In genomic region chr13:23506821-23507210, GRCh38 we compare ENCODE assay signal across 10 cellular contexts.
A peak's percentile ranks its signal among the peaks of the same experiment; 100 is the strongest.
DNase-seq lines count a peak whose midpoint lies in the region; ATAC-seq and TF ChIP-seq lines count a peak whose summit lies in the region.
"Had no signal": no experiment of that assay in that cellular context is flagged by ENCODE, and none has a peak within 500 bp of the region (broad histone marks: within the 10 kb centered on the region; RNA-seq: fewer than 3 reads in every experiment).

No MANE protein-coding gene starts in this region.

- H3K4me3 ChIP-seq in brain microvascular endothelial cell (ENCODE audit: low read depth, low read length) = no peak overlapping the region
- no peak overlapping the region for H3K4me3 ChIP-seq in hepatocyte
- H3K4me3 ChIP-seq in stomach = no peak overlapping the region
- H3K4me3 ChIP-seq: left lung had no signal

- no peaks in the 10 kb centered on the region for H3K9me3 ChIP-seq in hepatocyte (ENCODE audit: low read depth)
- H3K9me3 ChIP-seq in stomach = no peaks in the 10 kb centered on the region
- H3K9me3 ChIP-seq: left lung had no signal

- TF ChIP-seq EP300 in stomach (IDR thresholded peaks at IDR 0.05) = no peak

- in situ Hi-C loops in brain microvascular endothelial cell (cut with HindIII; ENCODE audit: low pct_ligation_motif_present, low sequenced_read_pairs) = no loop called here

- H3K4me1 ChIP-seq in hepatocyte (ENCODE audit: insufficient read depth) = peaks cover 12% of the 10 kb centered on the region
- peaks cover 0 to 14% (median 4%) of the 10 kb centered on the region in 4 donors for H3K4me1 ChIP-seq in stomach

- H3K36me3 Mint-ChIP-seq in HFFc6 (ENCODE audit: low read depth) = no peaks in the 10 kb centered on the region
- H3K36me3 Mint-ChIP-seq: activated CD8-positive, alpha-beta memory T cell treated with anti-CD3 and anti-CD28 coated beads, Interleukin-2, amount 10 ng/mL, durations not matched to agents 7 days and 5 days had no signal

- TF ChIP-seq CTCF in HFFc6 (IDR thresholded peaks at IDR 0.05) (no peak; the same call in 1 of the 2 replicates), brain microvascular endothelial cell (IDR thresholded peaks at IDR 0.05; ENCODE audit: low read depth, low read length, missing control alignments) (no peak), hepatocyte (IDR thresholded peaks at IDR 0.05; ENCODE audit: poor library complexity) (no peak), stomach (IDR thresholded peaks at IDR 0.05) (no peak)

- WGBS in hepatocyte (ENCODE audit: low lambda C conversion rate, missing lambda C conversion rate) = 72% methylated on average over 9 of the region's 9 CpGs
- 74 to 84% (median 81%) methylated on average over 9 of the region's 9 CpGs for WGBS in stomach, 5 donors

- H3K9me3 Mint-ChIP-seq in HFFc6 = no peaks in the 10 kb centered on the region

- H2AFZ ChIP-seq in hepatocyte = no peak overlapping the region

- peaks cover 74% of the 10 kb centered on the region for H3K4me1 Mint-ChIP-seq in HFFc6 (ENCODE audit: low read depth)
- H3K4me1 Mint-ChIP-seq: activated CD8-positive, alpha-beta memory T cell treated with anti-CD3 and anti-CD28 coated beads, Interleukin-2, amount 10 ng/mL, durations not matched to agents 7 days and 5 days had no signal

- no peaks in the 10 kb centered on the region for H3K79me2 ChIP-seq in hepatocyte

- no peaks in the 10 kb centered on the region for H3K9me2 ChIP-seq in hepatocyte (replicated peaks; ENCODE audit: insufficient read depth)

- intact Hi-C loops in stomach (cut with DNase I; ENCODE audit: low total_unique reads) = no loop called here

- H3K27me3 ChIP-seq in brain microvascular endothelial cell (replicated peaks) = no peaks in the 10 kb centered on the region
- no peaks in the 10 kb centered on the region for H3K27me3 ChIP-seq in hepatocyte
- no peaks in the 10 kb centered on the region for H3K27me3 ChIP-seq in stomach
- H3K27me3 ChIP-seq: left lung had no signal

- peak; percentile 87 for DNase-seq in HFFc6
- DNase-seq in brain microvascular endothelial cell = peak; percentile 92
- peak; percentile 21 for DNase-seq in hepatocyte (ENCODE audit: low spot score)
- DNase-seq in stromal cell of bone marrow (ENCODE audit: low read depth) = peak; percentile 21
- no peak for DNase-seq in middle frontal gyrus (ENCODE audit: extremely low spot score, low spot score)
- DNase-seq in stomach = no peak
- DNase-seq: activated CD8-positive, alpha-beta memory T cell treated with anti-CD3 and anti-CD28 coated beads, Interleukin-2, amount 10 ng/mL, durations not matched to agents 7 days and 5 days; left lung; NCI-H1417 treated with DMSO at 0.1 percent for 48 hours had no signal

- no peak overlapping the region for H3K4me2 ChIP-seq in hepatocyte

- no peaks in the 10 kb centered on the region; the same call in none of the 2 replicates for H3K27me3 Mint-ChIP-seq in HFFc6 (ENCODE audit: insufficient read depth)

- no peak for ATAC-seq in GM21390 (IDR thresholded peaks at IDR 0.05; ENCODE audit: unreplicated experiment)
- ATAC-seq: activated CD8-positive, alpha-beta memory T cell treated with anti-CD3 and anti-CD28 coated beads, Interleukin-2, amount 10 ng/mL, durations not matched to agents 7 days and 5 days; left lung had no signal

- H3K4me3 Mint-ChIP-seq in HFFc6 = peak overlapping the region; percentile 85
- H3K4me3 Mint-ChIP-seq: activated CD8-positive, alpha-beta memory T cell treated with anti-CD3 and anti-CD28 coated beads, Interleukin-2, amount 10 ng/mL, durations not matched to agents 7 days and 5 days had no signal

- no peaks in the 10 kb centered on the region for H4K20me1 ChIP-seq in hepatocyte (ENCODE audit: insufficient read depth, poor library complexity, severe bottlenecking)

- peak overlapping the region; percentile 97 for H3K27ac Mint-ChIP-seq in HFFc6
- H3K27ac Mint-ChIP-seq: activated CD8-positive, alpha-beta memory T cell treated with anti-CD3 and anti-CD28 coated beads, Interleukin-2, amount 10 ng/mL, durations not matched to agents 7 days and 5 days had no signal

- H3K27ac ChIP-seq in brain microvascular endothelial cell (peak overlapping the region; percentile 89), hepatocyte (peak overlapping the region; percentile 56), stomach (no peak overlapping the region)
- H3K27ac ChIP-seq: left lung had no signal

- TF ChIP-seq POLR2A in stomach (IDR thresholded peaks at IDR 0.05) = no peak

- no peaks in the 10 kb centered on the region for H3K36me3 ChIP-seq in brain microvascular endothelial cell (replicated peaks)
- H3K36me3 ChIP-seq in hepatocyte (replicated peaks; ENCODE audit: insufficient read depth, low read depth) = no peaks in the 10 kb centered on the region
- H3K36me3 ChIP-seq in stomach = no peaks in the 10 kb centered on the region
- H3K36me3 ChIP-seq: left lung had no signal

Comparison
In these comparisons a context has a peak if more than half of its experiments do, and no peak if none do; other contexts are left out.
1. DNase-seq: peak in HFFc6 (single experiment), brain microvascular endothelial cell (single experiment), hepatocyte (single experiment) and stromal cell of bone marrow (single experiment); none in middle frontal gyrus (single experiment) and stomach (single experiment).
2. H3K27ac ChIP-seq: peak in brain microvascular endothelial cell (single experiment) and hepatocyte (single experiment); none in stomach (0 of 5).